Comparison of ENCODE assay signal across 1 cellular context in the genomic region with DNA sequence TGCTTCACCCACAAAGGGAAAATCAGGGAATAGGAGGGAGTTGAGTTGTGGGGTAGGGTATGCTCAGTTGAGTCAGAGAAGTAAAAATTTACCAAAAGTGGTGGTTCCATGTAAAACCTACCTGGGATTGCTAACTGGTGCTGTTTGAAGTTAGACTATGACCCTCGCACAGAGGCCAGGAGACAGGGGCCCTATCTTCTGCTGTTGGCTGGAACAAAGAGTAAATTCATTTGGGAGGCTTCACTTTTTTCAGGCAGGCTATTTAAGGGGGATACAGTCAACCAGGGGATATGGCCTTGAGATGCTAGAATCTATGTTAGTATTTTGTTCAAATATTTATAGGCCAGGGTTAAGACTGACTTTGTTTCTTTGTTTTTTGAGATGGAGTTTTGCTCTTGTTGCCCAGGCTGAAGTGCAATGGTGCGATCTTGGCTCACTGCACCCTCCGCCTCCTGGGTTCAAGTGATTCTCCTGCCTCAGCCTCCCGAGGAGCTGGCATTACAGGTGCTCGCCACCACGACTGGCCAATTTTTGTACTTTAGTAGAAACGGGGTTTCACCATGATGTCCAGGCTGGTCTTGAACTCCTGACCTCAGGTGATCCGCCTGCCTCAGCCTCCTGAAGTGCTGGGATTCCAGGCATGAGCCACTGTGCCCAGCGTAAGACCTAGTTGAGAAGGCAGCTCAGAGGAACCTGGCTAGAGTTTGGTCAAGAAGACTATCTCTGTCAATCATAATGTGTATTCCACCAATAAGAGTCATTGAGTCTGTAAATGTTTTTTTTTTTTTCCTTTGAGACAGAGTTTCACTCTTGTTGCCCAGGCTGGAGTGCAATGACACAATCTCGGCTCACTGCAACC.
TF ChIP-seq lines count a peak whose summit lies in the region.

No MANE protein-coding gene starts in this region.

TF ChIP-seq in HepG2, 621 proteins besides CTCF, POLR2A, EP300 and RAD21 (continued from another document):
- TF ChIP-seq, protein P1, sequence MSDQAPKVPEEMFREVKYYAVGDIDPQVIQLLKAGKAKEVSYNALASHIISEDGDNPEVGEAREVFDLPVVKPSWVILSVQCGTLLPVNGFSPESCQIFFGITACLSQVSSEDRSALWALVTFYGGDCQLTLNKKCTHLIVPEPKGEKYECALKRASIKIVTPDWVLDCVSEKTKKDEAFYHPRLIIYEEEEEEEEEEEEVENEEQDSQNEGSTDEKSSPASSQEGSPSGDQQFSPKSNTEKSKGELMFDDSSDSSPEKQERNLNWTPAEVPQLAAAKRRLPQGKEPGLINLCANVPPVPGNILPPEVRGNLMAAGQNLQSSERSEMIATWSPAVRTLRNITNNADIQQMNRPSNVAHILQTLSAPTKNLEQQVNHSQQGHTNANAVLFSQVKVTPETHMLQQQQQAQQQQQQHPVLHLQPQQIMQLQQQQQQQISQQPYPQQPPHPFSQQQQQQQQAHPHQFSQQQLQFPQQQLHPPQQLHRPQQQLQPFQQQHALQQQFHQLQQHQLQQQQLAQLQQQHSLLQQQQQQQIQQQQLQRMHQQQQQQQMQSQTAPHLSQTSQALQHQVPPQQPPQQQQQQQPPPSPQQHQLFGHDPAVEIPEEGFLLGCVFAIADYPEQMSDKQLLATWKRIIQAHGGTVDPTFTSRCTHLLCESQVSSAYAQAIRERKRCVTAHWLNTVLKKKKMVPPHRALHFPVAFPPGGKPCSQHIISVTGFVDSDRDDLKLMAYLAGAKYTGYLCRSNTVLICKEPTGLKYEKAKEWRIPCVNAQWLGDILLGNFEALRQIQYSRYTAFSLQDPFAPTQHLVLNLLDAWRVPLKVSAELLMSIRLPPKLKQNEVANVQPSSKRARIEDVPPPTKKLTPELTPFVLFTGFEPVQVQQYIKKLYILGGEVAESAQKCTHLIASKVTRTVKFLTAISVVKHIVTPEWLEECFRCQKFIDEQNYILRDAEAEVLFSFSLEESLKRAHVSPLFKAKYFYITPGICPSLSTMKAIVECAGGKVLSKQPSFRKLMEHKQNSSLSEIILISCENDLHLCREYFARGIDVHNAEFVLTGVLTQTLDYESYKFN (CRISPR knock-in tag; conservative IDR thresholded peaks at IDR 0.05), result peak; percentile 90
- peak; percentile 45 for TF ChIP-seq GATAD2A (CRISPR knock-in tag; IDR thresholded peaks at IDR 0.05)
- peak; percentile 56; the same call in 1 of the 2 replicates for TF ChIP-seq PHF21A (CRISPR knock-in tag; IDR thresholded peaks at IDR 0.05)
- TF ChIP-seq, protein P2, sequence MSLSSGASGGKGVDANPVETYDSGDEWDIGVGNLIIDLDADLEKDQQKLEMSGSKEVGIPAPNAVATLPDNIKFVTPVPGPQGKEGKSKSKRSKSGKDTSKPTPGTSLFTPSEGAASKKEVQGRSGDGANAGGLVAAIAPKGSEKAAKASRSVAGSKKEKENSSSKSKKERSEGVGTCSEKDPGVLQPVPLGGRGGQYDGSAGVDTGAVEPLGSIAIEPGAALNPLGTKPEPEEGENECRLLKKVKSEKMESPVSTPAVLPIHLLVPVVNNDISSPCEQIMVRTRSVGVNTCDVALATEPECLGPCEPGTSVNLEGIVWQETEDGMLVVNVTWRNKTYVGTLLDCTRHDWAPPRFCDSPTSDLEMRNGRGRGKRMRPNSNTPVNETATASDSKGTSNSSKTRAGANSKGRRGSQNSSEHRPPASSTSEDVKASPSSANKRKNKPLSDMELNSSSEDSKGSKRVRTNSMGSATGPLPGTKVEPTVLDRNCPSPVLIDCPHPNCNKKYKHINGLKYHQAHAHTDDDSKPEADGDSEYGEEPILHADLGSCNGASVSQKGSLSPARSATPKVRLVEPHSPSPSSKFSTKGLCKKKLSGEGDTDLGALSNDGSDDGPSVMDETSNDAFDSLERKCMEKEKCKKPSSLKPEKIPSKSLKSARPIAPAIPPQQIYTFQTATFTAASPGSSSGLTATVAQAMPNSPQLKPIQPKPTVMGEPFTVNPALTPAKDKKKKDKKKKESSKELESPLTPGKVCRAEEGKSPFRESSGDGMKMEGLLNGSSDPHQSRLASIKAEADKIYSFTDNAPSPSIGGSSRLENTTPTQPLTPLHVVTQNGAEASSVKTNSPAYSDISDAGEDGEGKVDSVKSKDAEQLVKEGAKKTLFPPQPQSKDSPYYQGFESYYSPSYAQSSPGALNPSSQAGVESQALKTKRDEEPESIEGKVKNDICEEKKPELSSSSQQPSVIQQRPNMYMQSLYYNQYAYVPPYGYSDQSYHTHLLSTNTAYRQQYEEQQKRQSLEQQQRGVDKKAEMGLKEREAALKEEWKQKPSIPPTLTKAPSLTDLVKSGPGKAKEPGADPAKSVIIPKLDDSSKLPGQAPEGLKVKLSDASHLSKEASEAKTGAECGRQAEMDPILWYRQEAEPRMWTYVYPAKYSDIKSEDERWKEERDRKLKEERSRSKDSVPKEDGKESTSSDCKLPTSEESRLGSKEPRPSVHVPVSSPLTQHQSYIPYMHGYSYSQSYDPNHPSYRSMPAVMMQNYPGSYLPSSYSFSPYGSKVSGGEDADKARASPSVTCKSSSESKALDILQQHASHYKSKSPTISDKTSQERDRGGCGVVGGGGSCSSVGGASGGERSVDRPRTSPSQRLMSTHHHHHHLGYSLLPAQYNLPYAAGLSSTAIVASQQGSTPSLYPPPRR (CRISPR knock-in tag; IDR thresholded peaks at IDR 0.05; ENCODE audit: borderline replicate concordance), result peak; percentile 65; the same call in 1 of the 2 replicates
- 0 out of 2 replicates have a peak, but pooled peaks have one; percentile 10 for TF ChIP-seq FOSL2 (CRISPR knock-in tag; IDR thresholded peaks at IDR 0.05)
- TF ChIP-seq ZMYM3 (CRISPR knock-in tag; IDR thresholded peaks at IDR 0.05), result peak; percentile 90
- TF ChIP-seq RARA (CRISPR knock-in tag; IDR thresholded peaks at IDR 0.05), result peak; percentile 18; the same call in 1 of the 2 replicates
- TF ChIP-seq, protein P3, sequence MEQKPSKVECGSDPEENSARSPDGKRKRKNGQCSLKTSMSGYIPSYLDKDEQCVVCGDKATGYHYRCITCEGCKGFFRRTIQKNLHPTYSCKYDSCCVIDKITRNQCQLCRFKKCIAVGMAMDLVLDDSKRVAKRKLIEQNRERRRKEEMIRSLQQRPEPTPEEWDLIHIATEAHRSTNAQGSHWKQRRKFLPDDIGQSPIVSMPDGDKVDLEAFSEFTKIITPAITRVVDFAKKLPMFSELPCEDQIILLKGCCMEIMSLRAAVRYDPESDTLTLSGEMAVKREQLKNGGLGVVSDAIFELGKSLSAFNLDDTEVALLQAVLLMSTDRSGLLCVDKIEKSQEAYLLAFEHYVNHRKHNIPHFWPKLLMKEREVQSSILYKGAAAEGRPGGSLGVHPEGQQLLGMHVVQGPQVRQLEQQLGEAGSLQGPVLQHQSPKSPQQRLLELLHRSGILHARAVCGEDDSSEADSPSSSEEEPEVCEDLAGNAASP (CRISPR knock-in tag; IDR thresholded peaks at IDR 0.05; ENCODE audit: borderline replicate concordance), result peak; percentile 17; the same call in 1 of the 2 replicates
- peak; percentile 72; the same call in 1 of the 2 replicates for TF ChIP-seq TCF7 (IDR thresholded peaks at IDR 0.05; ENCODE audit: low read depth)
- TF ChIP-seq RXRB (CRISPR knock-in tag; IDR thresholded peaks at IDR 0.05; ENCODE audit: borderline replicate concordance), result 0 out of 2 replicates have a peak, but pooled peaks have one; percentile 29
- 0 out of 2 replicates have a peak, but pooled peaks have one; percentile 31 for TF ChIP-seq RCOR2 (CRISPR knock-in tag; IDR thresholded peaks at IDR 0.05)
- TF ChIP-seq, protein P4, sequence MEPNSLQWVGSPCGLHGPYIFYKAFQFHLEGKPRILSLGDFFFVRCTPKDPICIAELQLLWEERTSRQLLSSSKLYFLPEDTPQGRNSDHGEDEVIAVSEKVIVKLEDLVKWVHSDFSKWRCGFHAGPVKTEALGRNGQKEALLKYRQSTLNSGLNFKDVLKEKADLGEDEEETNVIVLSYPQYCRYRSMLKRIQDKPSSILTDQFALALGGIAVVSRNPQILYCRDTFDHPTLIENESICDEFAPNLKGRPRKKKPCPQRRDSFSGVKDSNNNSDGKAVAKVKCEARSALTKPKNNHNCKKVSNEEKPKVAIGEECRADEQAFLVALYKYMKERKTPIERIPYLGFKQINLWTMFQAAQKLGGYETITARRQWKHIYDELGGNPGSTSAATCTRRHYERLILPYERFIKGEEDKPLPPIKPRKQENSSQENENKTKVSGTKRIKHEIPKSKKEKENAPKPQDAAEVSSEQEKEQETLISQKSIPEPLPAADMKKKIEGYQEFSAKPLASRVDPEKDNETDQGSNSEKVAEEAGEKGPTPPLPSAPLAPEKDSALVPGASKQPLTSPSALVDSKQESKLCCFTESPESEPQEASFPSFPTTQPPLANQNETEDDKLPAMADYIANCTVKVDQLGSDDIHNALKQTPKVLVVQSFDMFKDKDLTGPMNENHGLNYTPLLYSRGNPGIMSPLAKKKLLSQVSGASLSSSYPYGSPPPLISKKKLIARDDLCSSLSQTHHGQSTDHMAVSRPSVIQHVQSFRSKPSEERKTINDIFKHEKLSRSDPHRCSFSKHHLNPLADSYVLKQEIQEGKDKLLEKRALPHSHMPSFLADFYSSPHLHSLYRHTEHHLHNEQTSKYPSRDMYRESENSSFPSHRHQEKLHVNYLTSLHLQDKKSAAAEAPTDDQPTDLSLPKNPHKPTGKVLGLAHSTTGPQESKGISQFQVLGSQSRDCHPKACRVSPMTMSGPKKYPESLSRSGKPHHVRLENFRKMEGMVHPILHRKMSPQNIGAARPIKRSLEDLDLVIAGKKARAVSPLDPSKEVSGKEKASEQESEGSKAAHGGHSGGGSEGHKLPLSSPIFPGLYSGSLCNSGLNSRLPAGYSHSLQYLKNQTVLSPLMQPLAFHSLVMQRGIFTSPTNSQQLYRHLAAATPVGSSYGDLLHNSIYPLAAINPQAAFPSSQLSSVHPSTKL (CRISPR knock-in tag; IDR thresholded peaks at IDR 0.05), result peak; percentile 18; the same call in 1 of the 2 replicates
- peak; percentile 43 for TF ChIP-seq ASH2L (IDR thresholded peaks at IDR 0.05; ENCODE audit: insufficient read length, low read depth, low read length)
- peak; percentile 91 for TF ChIP-seq ZNF557 (CRISPR knock-in tag; IDR thresholded peaks at IDR 0.05)
- TF ChIP-seq, protein P5, sequence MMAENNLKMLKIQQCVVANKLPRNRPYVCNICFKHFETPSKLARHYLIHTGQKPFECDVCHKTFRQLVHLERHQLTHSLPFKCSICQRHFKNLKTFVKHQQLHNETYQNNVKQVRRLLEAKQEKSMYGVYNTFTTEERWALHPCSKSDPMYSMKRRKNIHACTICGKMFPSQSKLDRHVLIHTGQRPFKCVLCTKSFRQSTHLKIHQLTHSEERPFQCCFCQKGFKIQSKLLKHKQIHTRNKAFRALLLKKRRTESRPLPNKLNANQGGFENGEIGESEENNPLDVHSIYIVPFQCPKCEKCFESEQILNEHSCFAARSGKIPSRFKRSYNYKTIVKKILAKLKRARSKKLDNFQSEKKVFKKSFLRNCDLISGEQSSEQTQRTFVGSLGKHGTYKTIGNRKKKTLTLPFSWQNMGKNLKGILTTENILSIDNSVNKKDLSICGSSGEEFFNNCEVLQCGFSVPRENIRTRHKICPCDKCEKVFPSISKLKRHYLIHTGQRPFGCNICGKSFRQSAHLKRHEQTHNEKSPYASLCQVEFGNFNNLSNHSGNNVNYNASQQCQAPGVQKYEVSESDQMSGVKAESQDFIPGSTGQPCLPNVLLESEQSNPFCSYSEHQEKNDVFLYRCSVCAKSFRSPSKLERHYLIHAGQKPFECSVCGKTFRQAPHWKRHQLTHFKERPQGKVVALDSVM (CRISPR knock-in tag; IDR thresholded peaks at IDR 0.05), result peak; percentile 80
